In the genomic region with DNA sequence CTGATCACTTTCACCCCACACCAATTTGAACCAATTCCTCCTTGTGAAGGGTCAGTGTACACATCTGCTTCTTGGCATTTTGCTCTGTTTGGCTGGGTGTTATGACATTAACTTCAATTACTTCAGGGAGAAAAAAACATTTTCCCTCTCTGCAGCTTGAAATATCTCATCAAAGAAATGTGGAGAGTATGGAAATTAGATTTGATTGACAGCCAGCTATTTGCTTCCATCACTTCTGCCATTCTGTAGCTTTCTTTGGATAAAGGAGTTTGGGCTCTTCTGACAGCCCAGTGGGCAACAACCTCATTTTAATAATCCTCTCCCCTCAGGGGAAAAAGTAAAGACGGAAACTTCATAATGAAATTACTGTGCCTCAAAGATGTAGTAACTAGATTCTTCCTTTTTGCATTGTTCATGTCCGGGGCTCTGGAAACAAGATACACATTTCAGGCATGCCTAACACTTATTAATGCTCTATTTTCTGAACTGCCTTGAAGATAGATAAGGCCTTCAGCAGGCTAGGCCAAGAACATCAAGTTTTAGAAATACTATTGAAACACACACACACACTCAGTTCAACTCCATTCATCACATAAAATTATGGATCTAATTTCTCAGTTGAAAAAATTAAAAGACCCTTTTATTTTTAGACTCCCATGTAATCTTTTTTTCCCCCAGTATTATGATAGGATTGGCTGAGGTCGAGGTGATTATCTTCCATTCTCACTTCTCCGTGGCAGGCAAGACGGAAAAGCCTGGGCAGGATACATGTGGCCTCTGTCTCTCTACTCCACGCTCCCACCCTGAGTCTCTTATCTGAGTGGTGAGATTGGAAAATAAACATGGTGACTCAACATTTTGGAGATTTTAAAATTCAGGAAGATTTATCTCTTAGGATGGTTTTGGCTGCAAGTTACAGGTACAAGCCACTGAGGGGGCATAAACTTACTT, we compare ENCODE assay signal across 25 cellular contexts. TPM values are rescaled to one million over a fixed set of nuclear protein-coding genes. Genes with fewer than 3 reads are reported as not detected.
"Had no signal": no experiment of that assay in that cellular context is flagged by ENCODE, and none has a peak within 500 bp of the region (broad histone marks: within the 10 kb centered on the region; RNA-seq: fewer than 3 reads in every experiment).

No MANE protein-coding gene starts in this region.

- H3K36me3 Mint-ChIP-seq: T-cell had no signal

- H3K4me1 Mint-ChIP-seq: T-cell had no signal

- H3K9me3 Mint-ChIP-seq: T-cell had no signal

- H3K27ac Mint-ChIP-seq: T-cell had no signal

- DNase-seq: KBM-7; NCI-H1092; NCI-H1105 treated with DMSO at 0.1 percent for 48 hours; NCI-H1417 treated with DMSO at 0.1 percent for 48 hours; NCI-H146; NCI-H1694 treated with DMSO at 0.1 percent for 48 hours; NCI-H1930; NCI-H2081; NCI-H2107; NCI-H2227 treated with DMSO at 0.1 percent for 48 hours; NCI-H524; NCI-H526 treated with DMSO at 0.1 percent for 48 hours; NCI-H748 treated with DMSO at 0.1 percent for 48 hours; NK-92 treated with Interleukin-12 subunit alpha and Interleukin-12 subunit beta, amount 100 ng/mL, for 24 hours; PC-3; SHP77; SK-N-SH; SW 1271; T-cell had no signal

- H3K4me3 Mint-ChIP-seq: T-cell had no signal

- ATAC-seq: Panc1, T-cell had no signal

RNA-seq across cellular contexts. Expression of a gene that starts 10.3 kb away (rescaled TPM):
- total RNA-seq: LHCN-M2, MCF 10A, NCI-H460, OCI-LY7, PC-3, SK-MEL-5, T-cell had no signal
